ENCODE assay signal across 20 cellular contexts in genomic region chr14:57846631-57847030, GRCh38. TPM values are rescaled to one million over a fixed set of nuclear protein-coding genes. Genes with fewer than 3 reads are reported as not detected.
"Had no signal": no experiment of that assay in that cellular context is flagged by ENCODE, and none has a peak within 500 bp of the region (broad histone marks: within the 10 kb centered on the region; RNA-seq: fewer than 3 reads in every experiment).

No MANE protein-coding gene starts in this region.

- H3K27me3 ChIP-seq: brain microvascular endothelial cell, neural progenitor cell, upper lobe of left lung had no signal

- H3K9me3 Mint-ChIP-seq: activated CD4-positive, alpha-beta T cell treated with anti-CD3 and anti-CD28 coated beads, Interleukin-2, amount 10 ng/mL, durations not matched to agents 24 days and 14 days; endodermal cell; neural progenitor cell; stimulated activated memory B cell treated with anti-CD40 and anti-IgM and Interleukin-4, amounts not matched to agents 10 μg/mL and 1 μg/mL and 100 μg/mL, for 72 hours had no signal

- H3K36me3 ChIP-seq: brain microvascular endothelial cell, neural progenitor cell, upper lobe of left lung had no signal

- DNase-seq: activated CD4-positive, alpha-beta T cell treated with anti-CD3 and anti-CD28 coated beads, Interleukin-2, amount 10 ng/mL, durations not matched to agents 24 days and 14 days; activated naive CD4-positive, alpha-beta T cell treated with anti-CD3 and anti-CD28 coated beads, Interleukin-2, amount 50 U/mL, for 16 hours; activated T-cell treated with anti-CD3 and anti-CD28 coated beads for 4 hours; brain microvascular endothelial cell; endodermal cell; erythroblast; foreskin keratinocyte; islet precursor cell; substantia nigra; T-helper 1 cell; upper lobe of left lung had no signal

- H3K36me3 Mint-ChIP-seq: neural progenitor cell; stimulated activated memory B cell treated with anti-CD40 and anti-IgM and Interleukin-4, amounts not matched to agents 10 μg/mL and 1 μg/mL and 100 μg/mL, for 72 hours had no signal

- H3K4me1 ChIP-seq: foreskin keratinocyte, parathyroid adenoma, upper lobe of left lung had no signal

- H3K4me3 ChIP-seq: neural progenitor cell, smooth muscle cell, upper lobe of left lung had no signal

- ATAC-seq: foreskin keratinocyte; stimulated activated memory B cell treated with anti-CD40 and anti-IgM and Interleukin-4, amounts not matched to agents 10 μg/mL and 1 μg/mL and 100 μg/mL, for 72 hours had no signal

- H3K9me3 ChIP-seq: upper lobe of left lung had no signal

- H3K27me3 Mint-ChIP-seq: activated CD4-positive, alpha-beta T cell treated with anti-CD3 and anti-CD28 coated beads, Interleukin-2, amount 10 ng/mL, durations not matched to agents 24 days and 14 days; stimulated activated memory B cell treated with anti-CD40 and anti-IgM and Interleukin-4, amounts not matched to agents 10 μg/mL and 1 μg/mL and 100 μg/mL, for 72 hours had no signal

- H3K27ac ChIP-seq: brain microvascular endothelial cell, foreskin keratinocyte, neural progenitor cell, parathyroid adenoma, upper lobe of left lung had no signal

- H3K4me1 Mint-ChIP-seq: activated CD4-positive, alpha-beta T cell treated with anti-CD3 and anti-CD28 coated beads, Interleukin-2, amount 10 ng/mL, durations not matched to agents 24 days and 14 days; endodermal cell; neural progenitor cell; stimulated activated memory B cell treated with anti-CD40 and anti-IgM and Interleukin-4, amounts not matched to agents 10 μg/mL and 1 μg/mL and 100 μg/mL, for 72 hours had no signal

- H3K4me3 Mint-ChIP-seq: activated CD4-positive, alpha-beta T cell treated with anti-CD3 and anti-CD28 coated beads, Interleukin-2, amount 10 ng/mL, durations not matched to agents 24 days and 14 days; endodermal cell; neural progenitor cell; stimulated activated memory B cell treated with anti-CD40 and anti-IgM and Interleukin-4, amounts not matched to agents 10 μg/mL and 1 μg/mL and 100 μg/mL, for 72 hours had no signal

- H3K27ac Mint-ChIP-seq: activated CD4-positive, alpha-beta T cell treated with anti-CD3 and anti-CD28 coated beads, Interleukin-2, amount 10 ng/mL, durations not matched to agents 24 days and 14 days; endodermal cell; neural progenitor cell; stimulated activated memory B cell treated with anti-CD40 and anti-IgM and Interleukin-4, amounts not matched to agents 10 μg/mL and 1 μg/mL and 100 μg/mL, for 72 hours had no signal

RNA-seq across cellular contexts. Expression of gene SLC35F4, which starts 19.3 kb away (rescaled TPM):
- total RNA-seq: activated CD4-positive, alpha-beta T cell treated with anti-CD3 and anti-CD28 coated beads, Interleukin-2, amount 10 ng/mL, durations not matched to agents 24 days and 14 days; activated CD8-positive, alpha-beta memory T cell treated with anti-CD3 and anti-CD28 coated beads for 36 hours; dermis microvascular lymphatic vessel endothelial cell; endodermal cell; foreskin keratinocyte; liver; mesenteric fat pad; SK-MEL-5; smooth muscle cell; upper lobe of left lung had no signal
- polyA plus RNA-seq: foreskin keratinocyte, liver, smooth muscle cell had no signal
